ENCODE assay signal across 18 cellular contexts in the genomic region with DNA sequence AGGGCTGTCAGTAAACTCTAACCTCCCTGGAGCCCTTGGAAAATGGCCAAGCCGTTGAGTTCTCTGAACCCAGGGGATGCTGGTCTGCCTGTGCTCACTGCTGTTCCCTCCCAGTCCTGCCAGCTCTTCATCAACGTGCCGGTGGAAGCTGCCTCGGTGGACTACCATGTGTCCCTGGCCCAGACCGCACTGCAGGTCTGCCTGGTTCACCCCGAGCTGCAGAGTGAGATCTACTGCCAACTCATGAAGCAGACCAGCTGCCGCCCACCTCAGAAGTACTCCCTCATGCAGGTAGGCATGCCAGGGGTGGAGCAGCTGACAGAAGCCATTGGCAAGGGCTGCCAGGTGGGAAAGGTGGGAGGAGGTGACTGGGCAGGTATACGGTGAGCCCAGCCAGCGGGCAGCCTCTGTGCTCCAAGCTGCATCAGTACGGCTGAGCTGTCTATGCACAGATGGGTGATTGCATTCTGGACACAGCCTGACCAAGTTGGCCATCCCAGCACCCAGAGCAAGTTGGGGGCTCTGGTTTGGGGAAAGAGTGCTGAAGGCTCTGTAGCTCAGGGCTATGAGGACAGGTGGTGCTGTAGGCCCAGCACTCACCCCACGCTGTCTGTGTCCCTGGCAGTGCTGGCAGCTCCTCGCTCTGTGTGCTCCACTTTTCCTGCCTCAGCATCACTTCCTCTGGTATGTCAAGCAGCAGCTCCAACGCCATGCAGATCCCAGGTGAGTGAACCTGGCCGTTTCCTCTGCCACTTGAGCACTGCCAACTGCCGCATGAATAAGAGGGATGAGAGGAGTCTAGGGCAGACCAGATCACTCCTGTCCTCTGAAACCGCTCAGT. TPM values are rescaled to one million over a fixed set of nuclear protein-coding genes. Genes with fewer than 3 reads are reported as not detected.
DNase-seq lines count a peak whose midpoint lies in the region; ATAC-seq and TF ChIP-seq lines count a peak whose summit lies in the region.
"Had no signal": no experiment of that assay in that cellular context is flagged by ENCODE, and none has a peak within 500 bp of the region (broad histone marks: within the 10 kb centered on the region; RNA-seq: fewer than 3 reads in every experiment).

No MANE protein-coding gene starts in this region.

- DNase-seq in DMS 273 (lab: John Stamatoyannopoulos, UW; ENCODE audit: unreplicated experiment), result peak; percentile 33
- DNase-seq in DMS 273 treated with DMSO at 0.1 percent for 48 hours (lab: John Stamatoyannopoulos, UW), result no peak
- DNase-seq in NCI-H69 (lab: John Stamatoyannopoulos, UW), result peak; percentile 26
- DNase-seq in islet precursor cell, result peak; percentile 43
- peak; percentile 69 for DNase-seq in spleen
- no peak for DNase-seq in SHP77 treated with DMSO at 0.1 percent for 48 hours (lab: John Stamatoyannopoulos, UW)
- DNase-seq: CD8-positive, alpha-beta memory T cell; DMS153; HCEC 1CT; NCI-H146; NCI-H2081 treated with DMSO at 0.1 percent for 48 hours; PC-9; SK-N-SH had no signal

- no peaks in the 10 kb centered on the region for H3K9me3 ChIP-seq in spleen
- H3K9me3 ChIP-seq: BLaER1, SK-N-SH had no signal

- no peaks in the 10 kb centered on the region for H3K27me3 ChIP-seq in spleen (replicated peaks in 1 of 7)
- H3K27me3 ChIP-seq: BLaER1 had no signal

- no peak for TF ChIP-seq POLR2A in spleen (IDR thresholded peaks at IDR 0.05)

- H3K4me3 ChIP-seq in spleen, result no peak overlapping the region
- H3K4me3 ChIP-seq: BLaER1, GM12878, PC-9 had no signal

- TF ChIP-seq CTCF in spleen (IDR thresholded peaks at IDR 0.05 in 8 of 11, conservative IDR thresholded peaks at IDR 0.05 in 3 of 11), result no peak

- 81 to 92% (median 85%) methylated on average over 9 to 16 of the region's 16 CpGs for WGBS in spleen, 5 donors

- no peaks in the 10 kb centered on the region for H3K4me1 ChIP-seq in spleen
- H3K4me1 ChIP-seq: BLaER1 had no signal

- ATAC-seq in HG03139 (IDR thresholded peaks at IDR 0.05; ENCODE audit: unreplicated experiment) (no peak), GM19035 (IDR thresholded peaks at IDR 0.05; ENCODE audit: unreplicated experiment) (no peak)
- ATAC-seq: GM12878 had no signal

- intact Hi-C loops in spleen (cut with DNase I; ENCODE audit: low total_unique reads), result no loop called here

- H3K36me3 ChIP-seq in spleen, result peaks cover 0 to 7% (median 0%) of the 10 kb centered on the region in 6 donors
- H3K36me3 ChIP-seq: BLaER1 had no signal

- H3K27ac ChIP-seq in spleen, result no peak overlapping the region
- H3K27ac ChIP-seq: 22Rv1, BLaER1, PC-9 had no signal

RNA-seq across cellular contexts. Expression of gene PIGH, which starts 21.9 kb away (rescaled TPM):
- total RNA-seq in spleen, result 10 to 100 TPM; 16.3 to 43.1 (median 23.4) TPM
- polyA plus RNA-seq in spleen, result 10 to 100 TPM; 21.9 to 30.0 (median 24.8) TPM

RNA-seq across cellular contexts. Expression of gene ARG2, which starts 41.6 kb away (rescaled TPM):
- total RNA-seq in spleen, result 1 to 10 TPM in 6 of 7 donors, under 1 TPM in 1; 0.80 to 4.7 (median 1.8) TPM
- polyA plus RNA-seq in spleen, result 1 to 10 TPM in 1 of 3 donors, under 1 TPM in 2; 0.64 to 1.0 (median 0.82) TPM

RNA-seq across cellular contexts. Expression of gene PLEKHH1, which starts 45.0 kb away (rescaled TPM):
- 1 to 10 TPM; 1.7 to 7.1 (median 5.0) TPM for total RNA-seq in spleen
- polyA plus RNA-seq in spleen, result 1 to 10 TPM in 2 of 3 donors, under 1 TPM in 1; 0.56 to 5.1 (median 1.1) TPM
- polyA plus RNA-seq: CD8-positive, alpha-beta memory T cell had no signal

Comparison
In these comparisons a context has a peak if more than half of its experiments do, and no peak if none do; other contexts are left out.
1. DNase-seq: peak in DMS 273 (single experiment), NCI-H69 (single experiment), islet precursor cell (single experiment) and spleen (single experiment); none in DMS 273 treated with DMSO at 0.1 percent for 48 hours (single experiment) and SHP77 treated with DMSO at 0.1 percent for 48 hours (single experiment).